Comparison of ENCODE assay signal across 11 cellular contexts in genomic region chr5:112548246-112548982, GRCh38.
DNase-seq lines count a peak whose midpoint lies in the region; ATAC-seq and TF ChIP-seq lines count a peak whose summit lies in the region.
"Had no signal": no experiment of that assay in that cellular context is flagged by ENCODE, and none has a peak within 500 bp of the region (broad histone marks: within the 10 kb centered on the region; RNA-seq: fewer than 3 reads in every experiment).

No MANE protein-coding gene starts in this region.

- intact Hi-C loops in MCF 10A (cut with micrococcal nuclease), result no loop called here
- intact Hi-C loops in breast epithelium (cut with DNase I; ENCODE audit: low total_unique reads), result no loop called here

- CTCF ChIA-PET in MCF 10A (lab: Yijun Ruan, JAX), result interaction anchor here (1.0 to 18.0 kb wide), 5 partner anchors 102 to 300 kb away, joined by 3 to 315 read pairs (median 4); no protein-coding TSS in a partner anchor

- TF ChIP-seq POLR2A in breast epithelium (IDR thresholded peaks at IDR 0.05), result no peak

- H3K4me1 Mint-ChIP-seq in MCF 10A (ENCODE audit: insufficient read depth, unreplicated experiment) (peaks cover 8% of the 10 kb centered on the region), endothelial cell (ENCODE audit: unreplicated experiment) (no peaks in the 10 kb centered on the region)
- H3K4me1 Mint-ChIP-seq in stimulated activated memory B cell treated with anti-CD40 and anti-IgM and Interleukin-4, amounts not matched to agents 10 μg/mL and 1 μg/mL and 100 μg/mL, for 72 hours, result peaks cover 18% of the 10 kb centered on the region

- DNase-seq in MCF 10A (ENCODE audit: unreplicated experiment) (peak; percentile 16), breast epithelium (ENCODE audit: low spot score in 2 of 2) (no peak), SW480 (ENCODE audit: low spot score) (peak; percentile 13), foreskin keratinocyte (peak in 1 of 2 donors; percentile 19), cerebellum (ENCODE audit: low spot score) (no peak), endothelial cell (ENCODE audit: low spot score) (no peak), GM19240 (ENCODE audit: insufficient read length, low spot score) (no peak)
- DNase-seq: CD4-positive, CD25-positive, alpha-beta regulatory T cell; cortex of kidney had no signal

- no TSS peak for BruUV-seq in MCF 10A (replicated peaks; lab: Mats Ljungman, UMichigan)

- H3K9me3 Mint-ChIP-seq in MCF 10A (ENCODE audit: unreplicated experiment) (no peaks in the 10 kb centered on the region), endothelial cell (ENCODE audit: unreplicated experiment) (no peaks in the 10 kb centered on the region)
- peaks cover 3% of the 10 kb centered on the region for H3K9me3 Mint-ChIP-seq in stimulated activated memory B cell treated with anti-CD40 and anti-IgM and Interleukin-4, amounts not matched to agents 10 μg/mL and 1 μg/mL and 100 μg/mL, for 72 hours
- H3K9me3 Mint-ChIP-seq: CD4-positive, CD25-positive, alpha-beta regulatory T cell; stimulated activated naive CD8-positive, alpha-beta T cell treated with anti-CD3 and anti-CD28 coated beads, Interleukin-15, Interleukin-2, amounts not matched to agents 100 ng/mL and 50 ng/mL, for 24 hours had no signal

- POLR2A ChIA-PET in MCF 10A (lab: Yijun Ruan, JAX), result no interaction called here

- H3K27me3 ChIP-seq in breast epithelium (no peaks in the 10 kb centered on the region), foreskin keratinocyte (peaks cover 20% of the 10 kb centered on the region)

- no peaks in the 10 kb centered on the region for H3K27me3 Mint-ChIP-seq in MCF 10A (ENCODE audit: insufficient read depth, unreplicated experiment)
- no peaks in the 10 kb centered on the region for H3K27me3 Mint-ChIP-seq in stimulated activated memory B cell treated with anti-CD40 and anti-IgM and Interleukin-4, amounts not matched to agents 10 μg/mL and 1 μg/mL and 100 μg/mL, for 72 hours
- no peaks in the 10 kb centered on the region for H3K27me3 Mint-ChIP-seq in endothelial cell (ENCODE audit: unreplicated experiment)

- TF ChIP-seq CTCF in MCF 10A (IDR thresholded peaks at IDR 0.05; ENCODE audit: unreplicated experiment) (no peak), breast epithelium (IDR thresholded peaks at IDR 0.05) (no peak), foreskin keratinocyte (conservative IDR thresholded peaks at IDR 0.05) (no peak), endothelial cell (IDR thresholded peaks at IDR 0.05; ENCODE audit: unreplicated experiment) (no peak)

- H3K27ac ChIP-seq in breast epithelium (no peak overlapping the region), foreskin keratinocyte (no peak overlapping the region)

- no peaks in the 10 kb centered on the region for H3K9me3 ChIP-seq in breast epithelium

- H3K4me3 ChIP-seq in breast epithelium, result no peak overlapping the region

- H3K4me1 ChIP-seq in breast epithelium (no peaks in the 10 kb centered on the region), foreskin keratinocyte (no peaks in the 10 kb centered on the region)

- H3K27ac Mint-ChIP-seq in MCF 10A (ENCODE audit: low read depth, unreplicated experiment) (no peak overlapping the region), endothelial cell (ENCODE audit: unreplicated experiment) (no peak overlapping the region)
- peak overlapping the region; percentile 78 for H3K27ac Mint-ChIP-seq in stimulated activated memory B cell treated with anti-CD40 and anti-IgM and Interleukin-4, amounts not matched to agents 10 μg/mL and 1 μg/mL and 100 μg/mL, for 72 hours
- H3K27ac Mint-ChIP-seq: stimulated activated naive CD8-positive, alpha-beta T cell treated with anti-CD3 and anti-CD28 coated beads, Interleukin-15, Interleukin-2, amounts not matched to agents 100 ng/mL and 50 ng/mL, for 24 hours had no signal

- ATAC-seq in foreskin keratinocyte, result peak; percentile 66
- no peak for ATAC-seq in stimulated activated memory B cell treated with anti-CD40 and anti-IgM and Interleukin-4, amounts not matched to agents 10 μg/mL and 1 μg/mL and 100 μg/mL, for 72 hours

- H3K36me3 ChIP-seq in breast epithelium, result no peaks in the 10 kb centered on the region

- H3K36me3 Mint-ChIP-seq in MCF 10A (ENCODE audit: insufficient read depth, unreplicated experiment), result no peaks in the 10 kb centered on the region
- H3K36me3 Mint-ChIP-seq in stimulated activated memory B cell treated with anti-CD40 and anti-IgM and Interleukin-4, amounts not matched to agents 10 μg/mL and 1 μg/mL and 100 μg/mL, for 72 hours, result no peaks in the 10 kb centered on the region
- no peaks in the 10 kb centered on the region for H3K36me3 Mint-ChIP-seq in endothelial cell (ENCODE audit: low read depth, unreplicated experiment)
- H3K36me3 Mint-ChIP-seq: CD4-positive, CD25-positive, alpha-beta regulatory T cell had no signal

- H3K4me3 Mint-ChIP-seq in MCF 10A (ENCODE audit: unreplicated experiment) (no peak overlapping the region), endothelial cell (ENCODE audit: unreplicated experiment) (no peak overlapping the region)
- no peak overlapping the region for H3K4me3 Mint-ChIP-seq in stimulated activated memory B cell treated with anti-CD40 and anti-IgM and Interleukin-4, amounts not matched to agents 10 μg/mL and 1 μg/mL and 100 μg/mL, for 72 hours
- H3K4me3 Mint-ChIP-seq: stimulated activated naive CD8-positive, alpha-beta T cell treated with anti-CD3 and anti-CD28 coated beads, Interleukin-15, Interleukin-2, amounts not matched to agents 100 ng/mL and 50 ng/mL, for 24 hours had no signal

Comparison
In these comparisons a context has a peak if more than half of its experiments do, and no peak if none do; other contexts are left out.
1. DNase-seq: peak in MCF 10A (single experiment) and SW480 (single experiment); none in breast epithelium (0 of 2), cerebellum (single experiment), endothelial cell (single experiment) and GM19240 (single experiment).